22 cellular contexts compared by ENCODE assay signal in the genomic region with DNA sequence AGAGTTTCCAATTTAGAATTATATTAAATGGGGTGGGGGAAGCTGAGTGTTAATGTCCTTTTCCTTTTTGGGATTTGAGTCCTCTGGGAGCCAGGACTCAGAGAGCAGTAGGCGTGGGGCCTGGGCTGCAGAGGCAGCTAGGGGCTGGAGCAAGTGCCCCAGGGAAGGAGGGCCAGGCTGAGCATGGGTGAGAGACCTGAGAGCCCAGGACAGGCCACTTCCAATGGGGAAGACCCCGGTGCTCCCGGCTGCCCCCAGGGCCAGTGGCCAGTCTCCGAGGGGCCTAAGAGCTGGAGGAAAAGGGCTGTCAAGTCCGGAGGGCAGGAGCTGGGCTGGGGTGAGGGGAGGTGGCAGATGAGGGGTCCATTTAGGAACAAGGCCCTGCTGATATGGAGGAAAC.
"Had no signal": no experiment of that assay in that cellular context is flagged by ENCODE, and none has a peak within 500 bp of the region (broad histone marks: within the 10 kb centered on the region; RNA-seq: fewer than 3 reads in every experiment).

No MANE protein-coding gene starts in this region.

- H3K4me3 Mint-ChIP-seq: IgD-negative memory B cell had no signal

- H3K27ac Mint-ChIP-seq: IgD-negative memory B cell had no signal

- H3K4me1 ChIP-seq: SJSA1 had no signal

- H3K36me3 ChIP-seq: SJSA1 had no signal

- H3K4me3 ChIP-seq: K562, SJSA1, SK-N-MC had no signal

- H3K4me1 Mint-ChIP-seq: IgD-negative memory B cell had no signal

- H3K27me3 Mint-ChIP-seq: IgD-negative memory B cell had no signal

- H3K27me3 ChIP-seq: SJSA1 had no signal

- ATAC-seq: K562 had no signal

- DNase-seq: Kasumi-1, MM.1S, NCI-H1092 treated with DMSO at 0.1 percent for 48 hours, NCI-H1436, NCI-H187, NCI-H2029, NCI-H2081 treated with DMSO at 0.1 percent for 48 hours, NCI-H226, NCI-H446, NCI-H510A, NCI-H524 treated with DMSO at 0.1 percent for 48 hours, NCI-H69, NCI-H774, Right ventricle myocardium superior, RPMI8226, SIG-M5 had no signal

- H3K27ac ChIP-seq: HL-60, KMS-11, SJSA1, SK-N-MC had no signal

- H3K9me3 ChIP-seq: SJSA1 had no signal

- H3K36me3 Mint-ChIP-seq: IgD-negative memory B cell had no signal
